In the genomic region with DNA sequence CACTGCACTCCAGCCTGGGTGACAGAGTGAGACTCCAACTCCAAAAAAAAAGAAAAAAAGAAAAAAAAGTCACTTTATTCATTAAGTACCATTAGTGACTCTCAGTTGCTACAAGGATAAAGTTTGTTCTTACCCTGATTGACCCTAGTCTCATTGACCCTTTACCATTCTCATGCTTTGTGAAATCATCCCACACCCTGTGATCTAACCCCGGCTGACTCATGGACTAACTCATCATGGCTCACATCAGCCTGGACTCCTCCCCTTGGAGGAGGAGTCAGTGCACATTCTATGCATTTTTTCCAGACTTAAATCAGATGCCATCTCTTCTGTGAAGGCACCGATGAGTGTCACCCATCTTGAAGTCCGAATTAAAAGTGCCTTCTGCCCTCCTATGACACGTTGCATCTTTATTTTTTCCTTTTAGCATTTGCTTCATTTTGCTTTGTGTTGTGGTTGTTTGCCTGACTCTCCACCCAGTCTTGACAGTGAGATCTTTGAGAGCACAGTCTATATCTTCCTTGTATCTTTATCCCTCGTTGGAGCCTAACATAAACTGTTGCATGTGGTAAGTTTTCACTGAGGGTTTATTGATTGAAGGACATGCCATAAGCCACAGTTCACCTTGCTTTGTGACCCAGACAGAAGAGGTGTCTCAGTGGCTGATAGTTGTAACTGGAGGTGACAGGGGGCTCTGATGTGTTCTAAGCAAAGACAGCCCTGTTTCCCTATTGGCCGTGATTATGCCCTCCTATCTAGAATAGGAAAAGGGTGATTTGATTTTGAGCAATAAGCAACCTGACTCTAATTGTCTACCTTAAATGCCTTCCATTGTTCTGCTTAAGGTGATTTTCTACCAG, we compare ENCODE assay signal across 8 cellular contexts.
DNase-seq lines count a peak whose midpoint lies in the region; ATAC-seq and TF ChIP-seq lines count a peak whose summit lies in the region.

No MANE protein-coding gene starts in this region.

- no peaks in the 10 kb centered on the region for H4K20me1 ChIP-seq in neural progenitor cell (ENCODE audit: low read depth)

- POLR2A ChIA-PET in T-cell (lab: Charles Lee), result no interaction called here

- no peaks in the 10 kb centered on the region for H3F3A ChIP-seq in neural progenitor cell (ENCODE audit: low read depth)

- no peak for TF ChIP-seq CTCF in choroid plexus epithelial cell (conservative IDR thresholded peaks at IDR 0.05; ENCODE audit: low read depth, low read length)
- no peak for TF ChIP-seq CTCF in neural progenitor cell (IDR thresholded peaks at IDR 0.05)

- H3K4me1 Mint-ChIP-seq in T-cell (peaks cover 19 to 25% (median 23%) of the 10 kb centered on the region in 3 donors), neural progenitor cell (peaks cover 20% of the 10 kb centered on the region)

- peaks cover 22% of the 10 kb centered on the region for H3K36me3 Mint-ChIP-seq in T-cell
- H3K36me3 Mint-ChIP-seq in neural progenitor cell, result no peaks in the 10 kb centered on the region

- H3K9me3 Mint-ChIP-seq in T-cell (no peaks in the 10 kb centered on the region), neural progenitor cell (no peaks in the 10 kb centered on the region)

- no peaks in the 10 kb centered on the region for H3K27me3 ChIP-seq in neural progenitor cell

- H3K9me3 ChIP-seq in neural progenitor cell (ENCODE audit: low read depth), result no peaks in the 10 kb centered on the region

- no peak overlapping the region for H3K27ac ChIP-seq in neural progenitor cell

- DNase-seq in EH (ENCODE audit: low read depth) (peak; percentile 97), T-cell (peak in 2 of 34 experiments; percentile 6 to 16), choroid plexus epithelial cell (ENCODE audit: low read depth) (peak; percentile 94), neural progenitor cell (ENCODE audit: low spot score) (peak; percentile 53), G401 (ENCODE audit: low spot score) (no peak), SKM-1 (lab: John Stamatoyannopoulos, UW; ENCODE audit: unreplicated experiment) (no peak)

- H3K27ac Mint-ChIP-seq in T-cell, result peak overlapping the region; percentile 1 to 33
- H3K27ac Mint-ChIP-seq in neural progenitor cell, result peak overlapping the region; percentile 19

- in situ Hi-C loops in G401 (cut with HindIII; ENCODE audit: low sequenced_read_pairs), result no loop called here

- H3K4me3 Mint-ChIP-seq in T-cell (peak overlapping the region in 1 of 3 donors; percentile 28), neural progenitor cell (no peak overlapping the region)

- no peaks in the 10 kb centered on the region for H3K4me1 ChIP-seq in neural progenitor cell

- no peaks in the 10 kb centered on the region for H3K79me2 ChIP-seq in neural progenitor cell (ENCODE audit: low read depth)

- no peak overlapping the region for H3K4me3 ChIP-seq in choroid plexus epithelial cell (ENCODE audit: low read depth, low read length)
- no peak overlapping the region for H3K4me3 ChIP-seq in neural progenitor cell

- CTCF ChIA-PET in T-cell (lab: Charles Lee), result no interaction called here

- ATAC-seq in HG03139 (IDR thresholded peaks at IDR 0.05; ENCODE audit: unreplicated experiment), result peak; percentile 1
- peak in 3 of 4 experiments; percentile 21 to 56 (median 26) for ATAC-seq in T-cell (replicated peaks in 1 of 4)
- no peak for ATAC-seq in HG02571 (IDR thresholded peaks at IDR 0.05; ENCODE audit: unreplicated experiment)

- H3K9ac ChIP-seq in neural progenitor cell, result no peak overlapping the region

- no peak overlapping the region for H3K4me2 ChIP-seq in neural progenitor cell

- H3K36me3 ChIP-seq in neural progenitor cell, result no peaks in the 10 kb centered on the region

- H3K27me3 Mint-ChIP-seq in T-cell (no peaks in the 10 kb centered on the region), neural progenitor cell (ENCODE audit: insufficient read depth, low read depth) (peaks cover 10% of the 10 kb centered on the region)

- H2AFZ ChIP-seq in neural progenitor cell (replicated peaks), result no peak overlapping the region

Comparison
In these comparisons a context has a peak if more than half of its experiments do, and no peak if none do; other contexts are left out.
1. DNase-seq: peak in EH (single experiment), choroid plexus epithelial cell (single experiment) and neural progenitor cell (single experiment); none in G401 (single experiment) and SKM-1 (single experiment).